ENCODE assay signal across 15 cellular contexts in genomic region chr5:39503148-39503547, GRCh38.
DNase-seq lines count a peak whose midpoint lies in the region; ATAC-seq and TF ChIP-seq lines count a peak whose summit lies in the region.
"Had no signal": no experiment of that assay in that cellular context is flagged by ENCODE, and none has a peak within 500 bp of the region (broad histone marks: within the 10 kb centered on the region; RNA-seq: fewer than 3 reads in every experiment).

No MANE protein-coding gene starts in this region.

- peaks cover 46% of the 10 kb centered on the region for H3F3A ChIP-seq in GM23248 (ENCODE audit: insufficient read depth)

- POLR2A ChIA-PET in activated CD4-positive, alpha-beta memory T cell treated with anti-CD3 and anti-CD28 coated beads, Interleukin-2, amount 10 ng/mL, durations not matched to agents 7 days and 5 days (lab: Charles Lee) = no interaction called here

- TF ChIP-seq CTCF in gastrocnemius medialis (IDR thresholded peaks at IDR 0.05 in 4 of 5, conservative IDR thresholded peaks at IDR 0.05 in 1 of 5) = no peak

- no peak overlapping the region for H3K4me3 Mint-ChIP-seq in activated CD4-positive, alpha-beta memory T cell treated with anti-CD3 and anti-CD28 coated beads, Interleukin-2, amount 10 ng/mL, durations not matched to agents 7 days and 5 days
- H3K4me3 Mint-ChIP-seq: stimulated activated naive B cell treated with anti-CD40 and anti-IgM and Interleukin-4, amounts not matched to agents 10 μg/mL and 1 μg/mL and 100 μg/mL, for 72 hours had no signal

- no peaks in the 10 kb centered on the region for H3K27me3 ChIP-seq in GM23248 (replicated peaks; ENCODE audit: insufficient read depth)
- peaks cover 0 to 2% (median 0%) of the 10 kb centered on the region in 3 donors for H3K27me3 ChIP-seq in gastrocnemius medialis
- H3K27me3 ChIP-seq: brain microvascular endothelial cell had no signal

- no peak overlapping the region for H3K9ac ChIP-seq in GM23248

- 5 to 11% methylated on average over 1 of the region's 1 CpG for WGBS in GM23248 (ENCODE audit: low coverage in 1 of 2, low lambda C conversion rate in 2 of 2, missing lambda C conversion rate in 2 of 2), 2 experiments

- peaks cover 7% of the 10 kb centered on the region for H3K27me3 Mint-ChIP-seq in activated CD4-positive, alpha-beta memory T cell treated with anti-CD3 and anti-CD28 coated beads, Interleukin-2, amount 10 ng/mL, durations not matched to agents 7 days and 5 days

- H3K4me2 ChIP-seq in GM23248 (ENCODE audit: unreplicated experiment) = peak overlapping the region; percentile 86

- 0 out of 2 replicates have a peak, but pooled peaks cover 4% of the 10 kb centered on the region for H3K79me2 ChIP-seq in GM23248 (ENCODE audit: insufficient read depth)

- H3K9me3 ChIP-seq in GM23248 (ENCODE audit: low read depth) (no peaks in the 10 kb centered on the region), gastrocnemius medialis (no peaks in the 10 kb centered on the region)

- H3K4me1 ChIP-seq in GM23248 (ENCODE audit: insufficient read depth) = peaks cover 63% of the 10 kb centered on the region
- no peaks in the 10 kb centered on the region for H3K4me1 ChIP-seq in gastrocnemius medialis

- H3K9me3 Mint-ChIP-seq in activated CD4-positive, alpha-beta memory T cell treated with anti-CD3 and anti-CD28 coated beads, Interleukin-2, amount 10 ng/mL, durations not matched to agents 7 days and 5 days = no peaks in the 10 kb centered on the region
- H3K9me3 Mint-ChIP-seq: stimulated activated naive B cell treated with anti-CD40 and anti-IgM and Interleukin-4, amounts not matched to agents 10 μg/mL and 1 μg/mL and 100 μg/mL, for 72 hours had no signal

- no peaks in the 10 kb centered on the region for H4K20me1 ChIP-seq in GM23248 (ENCODE audit: insufficient read depth)

- ATAC-seq in left ventricle myocardium superior = peak; percentile 80
- ATAC-seq in gastrocnemius medialis = peak; percentile 57 to 81
- ATAC-seq: stimulated activated naive B cell treated with anti-CD40 and anti-IgM and Interleukin-4, amounts not matched to agents 10 μg/mL and 1 μg/mL and 100 μg/mL, for 72 hours had no signal

- H3K4me3 ChIP-seq in GM23248 (no peak overlapping the region), gastrocnemius medialis (no peak overlapping the region)

- intact Hi-C loops in left ventricle myocardium superior (cut with micrococcal nuclease) (no loop called here), gastrocnemius medialis (cut with DNase I; ENCODE audit: low total_unique reads) (no loop called here)

- H3K27ac Mint-ChIP-seq in activated CD4-positive, alpha-beta memory T cell treated with anti-CD3 and anti-CD28 coated beads, Interleukin-2, amount 10 ng/mL, durations not matched to agents 7 days and 5 days = no peak overlapping the region
- H3K27ac Mint-ChIP-seq: stimulated activated naive B cell treated with anti-CD40 and anti-IgM and Interleukin-4, amounts not matched to agents 10 μg/mL and 1 μg/mL and 100 μg/mL, for 72 hours had no signal

- in situ Hi-C loops in GM23248 (cut with MboI) = no loop called here
- in situ Hi-C loops in gastrocnemius medialis (cut with MboI; ENCODE audit: low sequenced_read_pairs in 4 of 4) = no loop called here

- H3K36me3 ChIP-seq in GM23248 (ENCODE audit: low read depth) (no peaks in the 10 kb centered on the region), gastrocnemius medialis (no peaks in the 10 kb centered on the region)
- H3K36me3 ChIP-seq: brain microvascular endothelial cell had no signal

- no peaks in the 10 kb centered on the region for H3K4me1 Mint-ChIP-seq in activated CD4-positive, alpha-beta memory T cell treated with anti-CD3 and anti-CD28 coated beads, Interleukin-2, amount 10 ng/mL, durations not matched to agents 7 days and 5 days
- H3K4me1 Mint-ChIP-seq: stimulated activated naive B cell treated with anti-CD40 and anti-IgM and Interleukin-4, amounts not matched to agents 10 μg/mL and 1 μg/mL and 100 μg/mL, for 72 hours had no signal

- DNase-seq in GM23248 (peak; percentile 80), amniotic epithelial cell (ENCODE audit: low read depth) (peak; percentile 79), left ventricle myocardium superior (no peak), gastrocnemius medialis (peak in 1 of 2 donors; percentile 42), NCI-H1694 (lab: John Stamatoyannopoulos, UW) (no peak), putamen (ENCODE audit: low spot score) (no peak), SHP77 treated with DMSO at 0.1 percent for 48 hours (lab: John Stamatoyannopoulos, UW) (no peak)
- no peak for DNase-seq in activated CD4-positive, alpha-beta memory T cell treated with anti-CD3 and anti-CD28 coated beads, Interleukin-2, amount 10 ng/mL, durations not matched to agents 7 days and 5 days
- DNase-seq: activated CD4-positive, alpha-beta T cell treated with anti-CD3 and anti-CD28 coated beads, Interleukin-2, amount 50 U/mL, for 4 hours; activated effector memory CD4-positive, alpha-beta T cell treated with Interleukin-2 at 50 U/mL for 16 hours; brain microvascular endothelial cell; C1 segment of cervical spinal cord; stimulated activated CD4-positive, alpha-beta T cell treated with anti-CD3 and anti-CD28 coated beads, Interleukin-4, amount 100 ng/mL, for 24 hours; stimulated activated naive B cell treated with anti-CD40 and anti-IgM and Interleukin-4, amounts not matched to agents 10 μg/mL and 1 μg/mL and 100 μg/mL, for 72 hours; T-helper 2 cell had no signal

- no peak for TF ChIP-seq POLR2A in gastrocnemius medialis (IDR thresholded peaks at IDR 0.05)

- no peaks in the 10 kb centered on the region for H3K9me2 ChIP-seq in GM23248 (ENCODE audit: insufficient read depth)

- H3K27ac ChIP-seq in GM23248 = peak overlapping the region; percentile 95
- peak overlapping the region in 3 of 4 donors; percentile 7 to 40 (median 18) for H3K27ac ChIP-seq in gastrocnemius medialis
- H3K27ac ChIP-seq: brain microvascular endothelial cell had no signal

- no peak overlapping the region for H2AFZ ChIP-seq in GM23248

- no peaks in the 10 kb centered on the region for H3K36me3 Mint-ChIP-seq in activated CD4-positive, alpha-beta memory T cell treated with anti-CD3 and anti-CD28 coated beads, Interleukin-2, amount 10 ng/mL, durations not matched to agents 7 days and 5 days (ENCODE audit: low read depth)
- H3K36me3 Mint-ChIP-seq: stimulated activated naive B cell treated with anti-CD40 and anti-IgM and Interleukin-4, amounts not matched to agents 10 μg/mL and 1 μg/mL and 100 μg/mL, for 72 hours had no signal

- CTCF ChIA-PET in activated CD4-positive, alpha-beta memory T cell treated with anti-CD3 and anti-CD28 coated beads, Interleukin-2, amount 10 ng/mL, durations not matched to agents 7 days and 5 days (lab: Charles Lee) = no interaction called here

Comparison
In these comparisons a context has a peak if more than half of its experiments do, and no peak if none do; other contexts are left out.
1. DNase-seq: peak in GM23248 (single experiment) and amniotic epithelial cell (single experiment); none in left ventricle myocardium superior (single experiment), NCI-H1694 (single experiment), activated CD4-positive, alpha-beta memory T cell treated with anti-CD3 and anti-CD28 coated beads, Interleukin-2, amount 10 ng/mL, durations not matched to agents 7 days and 5 days (single experiment), putamen (single experiment) and SHP77 treated with DMSO at 0.1 percent for 48 hours (single experiment).